In genomic region chr4:15656038-15656470, GRCh38 we compare ENCODE assay signal across 8 cellular contexts. TPM values are rescaled to one million over a fixed set of nuclear protein-coding genes. Genes with fewer than 3 reads are reported as not detected.
DNase-seq lines count a peak whose midpoint lies in the region; ATAC-seq and TF ChIP-seq lines count a peak whose summit lies in the region.

No MANE protein-coding gene starts in this region.

- H3K4me3 Mint-ChIP-seq in activated CD4-positive, alpha-beta T cell treated with anti-CD3 and anti-CD28 coated beads for 36 hours, result peak overlapping the region; percentile 99
- H3K4me3 Mint-ChIP-seq in activated CD4-positive, alpha-beta memory T cell treated with anti-CD3 and anti-CD28 coated beads for 36 hours, result peak overlapping the region; percentile 87

- H3K4me3 ChIP-seq in left ventricle myocardium inferior, result peak overlapping the region; percentile 82
- peak overlapping the region; percentile 74 to 94 (median 83) for H3K4me3 ChIP-seq in gastrocnemius medialis

- H3K36me3 ChIP-seq in left ventricle myocardium inferior (no peaks in the 10 kb centered on the region), gastrocnemius medialis (no peaks in the 10 kb centered on the region)

- peak overlapping the region; percentile 99 for H3K27ac ChIP-seq in left ventricle myocardium inferior (replicated peaks)
- H3K27ac ChIP-seq in gastrocnemius medialis, result peak overlapping the region; percentile 97 to 100 (median 98)

- peak overlapping the region; percentile 95 for H3K27ac Mint-ChIP-seq in activated CD4-positive, alpha-beta T cell treated with anti-CD3 and anti-CD28 coated beads for 36 hours
- H3K27ac Mint-ChIP-seq in activated CD4-positive, alpha-beta memory T cell treated with anti-CD3 and anti-CD28 coated beads for 36 hours, result peak overlapping the region; percentile 94

- H3K27me3 ChIP-seq in left ventricle myocardium inferior (ENCODE audit: low read depth), result no peaks in the 10 kb centered on the region
- H3K27me3 ChIP-seq in gastrocnemius medialis, result no peaks in the 10 kb centered on the region

- in situ Hi-C loops in gastrocnemius medialis (cut with MboI; ENCODE audit: low sequenced_read_pairs in 4 of 4), result loop anchor here in 3 of 4 donors (25.0 kb wide), 3 partner anchors 169 to 644 kb away; partner anchors contain the start of gene CPEB2 (in 1 of the 3)

- CTCF ChIA-PET in activated CD4-positive, alpha-beta T cell treated with anti-CD3 and anti-CD28 coated beads for 36 hours (lab: Charles Lee), result interaction anchor here (0.7 to 1.4 kb wide), 3 partner anchors 25 to 853 kb away, joined by 3 to 5 read pairs (median 5); no protein-coding TSS in a partner anchor
- CTCF ChIA-PET in activated CD4-positive, alpha-beta memory T cell treated with anti-CD3 and anti-CD28 coated beads for 36 hours (lab: Charles Lee), result interaction anchor here (0.9 to 1.0 kb wide), 3 partner anchors 8 to 655 kb away, joined by 3 read pairs; no protein-coding TSS in a partner anchor

- H3K9me3 ChIP-seq in left ventricle myocardium inferior (replicated peaks) (no peaks in the 10 kb centered on the region), gastrocnemius medialis (no peaks in the 10 kb centered on the region)

- H3K36me3 Mint-ChIP-seq in activated CD4-positive, alpha-beta T cell treated with anti-CD3 and anti-CD28 coated beads for 36 hours (ENCODE audit: low read depth), result peaks cover 3% of the 10 kb centered on the region
- H3K36me3 Mint-ChIP-seq in activated CD4-positive, alpha-beta memory T cell treated with anti-CD3 and anti-CD28 coated beads for 36 hours, result peaks cover 10% of the 10 kb centered on the region

- H3K4me1 ChIP-seq in left ventricle myocardium inferior (peaks cover 45% of the 10 kb centered on the region), gastrocnemius medialis (peaks cover 32 to 39% of the 10 kb centered on the region in 2 donors)

- no peak for ATAC-seq in activated CD4-positive, alpha-beta T cell treated with anti-CD3 and anti-CD28 coated beads for 36 hours
- peak in 1 of 2 donors; percentile 12 for ATAC-seq in gastrocnemius medialis
- no peak for ATAC-seq in omental fat pad (ENCODE audit: low FRiP score)
- ATAC-seq in HG02610 (IDR thresholded peaks at IDR 0.05; ENCODE audit: unreplicated experiment), result no peak

- POLR2A ChIA-PET in activated CD4-positive, alpha-beta T cell treated with anti-CD3 and anti-CD28 coated beads for 36 hours (lab: Charles Lee), result interaction anchor here (0.6 kb wide), 1 partner anchor 589 kb away, joined by 3 read pairs; no protein-coding TSS in a partner anchor
- POLR2A ChIA-PET in activated CD4-positive, alpha-beta memory T cell treated with anti-CD3 and anti-CD28 coated beads for 36 hours (lab: Charles Lee), result interaction anchor here (0.6 to 2.4 kb wide), 6 partner anchors 12 to 655 kb away, joined by 3 to 12 read pairs (median 3); partner anchors contain the start of gene FAM200B

- TF ChIP-seq POLR2A in gastrocnemius medialis (IDR thresholded peaks at IDR 0.05), result no peak

- no peak for DNase-seq in activated CD4-positive, alpha-beta T cell treated with anti-CD3 and anti-CD28 coated beads for 36 hours
- no peak for DNase-seq in activated CD4-positive, alpha-beta T cell treated with anti-CD3 and anti-CD28 coated beads for 1 hour
- no peak for DNase-seq in activated CD4-positive, alpha-beta memory T cell treated with anti-CD3 and anti-CD28 coated beads for 36 hours
- no peak for DNase-seq in left ventricle myocardium inferior
- DNase-seq in gastrocnemius medialis, result peak in 1 of 2 donors; percentile 32
- no peak for DNase-seq in omental fat pad (ENCODE audit: low spot score)
- DNase-seq in AG20443 (ENCODE audit: low spot score), result no peak

- intact Hi-C loops in activated CD4-positive, alpha-beta T cell treated with anti-CD3 and anti-CD28 coated beads for 36 hours (cut with DNase I, micrococcal nuclease), result loop anchor here (5.0 to 10.0 kb wide), 7 partner anchors 101 to 2001 kb away; partner anchors contain the start of gene TAPT1 (in 1 of the 2)
- intact Hi-C loops in activated CD4-positive, alpha-beta memory T cell treated with anti-CD3 and anti-CD28 coated beads for 36 hours (cut with micrococcal nuclease), result loop anchor here (5.0 to 10.0 kb wide), 4 partner anchors 234 to 2001 kb away; partner anchors contain the start of gene TAPT1
- intact Hi-C loops in left ventricle myocardium inferior (cut with micrococcal nuclease), result no loop called here
- intact Hi-C loops in gastrocnemius medialis (cut with DNase I; ENCODE audit: low total_unique reads), result loop anchor here (1.0 to 5.0 kb wide), 2 partner anchors 25 to 146 kb away; partner anchors contain the start of gene FAM200B

- no peak for TF ChIP-seq CTCF in left ventricle myocardium inferior (IDR thresholded peaks at IDR 0.05; ENCODE audit: borderline replicate concordance)
- no peak for TF ChIP-seq CTCF in gastrocnemius medialis (IDR thresholded peaks at IDR 0.05 in 4 of 5, conservative IDR thresholded peaks at IDR 0.05 in 1 of 5)
- TF ChIP-seq CTCF in omental fat pad (IDR thresholded peaks at IDR 0.05), result no peak

- no peaks in the 10 kb centered on the region for H3K27me3 Mint-ChIP-seq in activated CD4-positive, alpha-beta T cell treated with anti-CD3 and anti-CD28 coated beads for 36 hours
- H3K27me3 Mint-ChIP-seq in activated CD4-positive, alpha-beta memory T cell treated with anti-CD3 and anti-CD28 coated beads for 36 hours, result no peaks in the 10 kb centered on the region

- peaks cover 57% of the 10 kb centered on the region for H3K4me1 Mint-ChIP-seq in activated CD4-positive, alpha-beta T cell treated with anti-CD3 and anti-CD28 coated beads for 36 hours
- peaks cover 58% of the 10 kb centered on the region for H3K4me1 Mint-ChIP-seq in activated CD4-positive, alpha-beta memory T cell treated with anti-CD3 and anti-CD28 coated beads for 36 hours (ENCODE audit: low read depth)

- H3K9me3 Mint-ChIP-seq in activated CD4-positive, alpha-beta T cell treated with anti-CD3 and anti-CD28 coated beads for 36 hours (ENCODE audit: low read depth), result no peaks in the 10 kb centered on the region
- H3K9me3 Mint-ChIP-seq in activated CD4-positive, alpha-beta memory T cell treated with anti-CD3 and anti-CD28 coated beads for 36 hours, result no peaks in the 10 kb centered on the region

RNA-seq across cellular contexts. Expression of gene FBXL5, which starts 0.9 kb away (rescaled TPM):
- total RNA-seq in activated CD4-positive, alpha-beta T cell treated with anti-CD3 and anti-CD28 coated beads for 36 hours, result 10 to 100 TPM; 20.1 to 29.1 TPM
- total RNA-seq in activated CD4-positive, alpha-beta memory T cell treated with anti-CD3 and anti-CD28 coated beads for 36 hours, result 10 to 100 TPM; 26.5 to 30.4 TPM
- total RNA-seq in left ventricle myocardium inferior (91.6 TPM), gastrocnemius medialis (100 to 1,000 TPM in 1 of 4 donors, 10 to 100 TPM in 3; 81.7 to 106 (median 89.8) TPM), omental fat pad (100 to 1,000 TPM; 130 to 213 (median 188) TPM)

RNA-seq across cellular contexts. Expression of gene FAM200B, which starts 25.6 kb away (rescaled TPM):
- total RNA-seq in activated CD4-positive, alpha-beta T cell treated with anti-CD3 and anti-CD28 coated beads for 36 hours, result 10 to 100 TPM in 1 of 2 experiments, 1 to 10 TPM in 1; 9.8 to 13.3 TPM
- 1 to 10 TPM; 8.3 to 8.9 TPM for total RNA-seq in activated CD4-positive, alpha-beta memory T cell treated with anti-CD3 and anti-CD28 coated beads for 36 hours
- total RNA-seq in left ventricle myocardium inferior (29.1 TPM), gastrocnemius medialis (10 to 100 TPM; 16.5 to 33.3 (median 21.1) TPM), omental fat pad (10 to 100 TPM; 27.5 to 56.6 (median 38.3) TPM)

RNA-seq across cellular contexts. Expression of gene BST1, which starts 46.8 kb away (rescaled TPM):
- total RNA-seq in activated CD4-positive, alpha-beta T cell treated with anti-CD3 and anti-CD28 coated beads for 36 hours, result under 1 TPM; 0.47 to 0.66 TPM
- total RNA-seq in activated CD4-positive, alpha-beta memory T cell treated with anti-CD3 and anti-CD28 coated beads for 36 hours, result under 1 TPM; 0.19 to 0.67 TPM
- total RNA-seq in left ventricle myocardium inferior, result 2.7 TPM
- 1 to 10 TPM in 2 of 4 donors, under 1 TPM in 2; 0.26 to 2.1 (median 0.95) TPM for total RNA-seq in gastrocnemius medialis
- total RNA-seq in omental fat pad, result 10 to 100 TPM; 22.5 to 34.4 (median 24.5) TPM
